9 cellular contexts compared by ENCODE assay signal in the genomic region with DNA sequence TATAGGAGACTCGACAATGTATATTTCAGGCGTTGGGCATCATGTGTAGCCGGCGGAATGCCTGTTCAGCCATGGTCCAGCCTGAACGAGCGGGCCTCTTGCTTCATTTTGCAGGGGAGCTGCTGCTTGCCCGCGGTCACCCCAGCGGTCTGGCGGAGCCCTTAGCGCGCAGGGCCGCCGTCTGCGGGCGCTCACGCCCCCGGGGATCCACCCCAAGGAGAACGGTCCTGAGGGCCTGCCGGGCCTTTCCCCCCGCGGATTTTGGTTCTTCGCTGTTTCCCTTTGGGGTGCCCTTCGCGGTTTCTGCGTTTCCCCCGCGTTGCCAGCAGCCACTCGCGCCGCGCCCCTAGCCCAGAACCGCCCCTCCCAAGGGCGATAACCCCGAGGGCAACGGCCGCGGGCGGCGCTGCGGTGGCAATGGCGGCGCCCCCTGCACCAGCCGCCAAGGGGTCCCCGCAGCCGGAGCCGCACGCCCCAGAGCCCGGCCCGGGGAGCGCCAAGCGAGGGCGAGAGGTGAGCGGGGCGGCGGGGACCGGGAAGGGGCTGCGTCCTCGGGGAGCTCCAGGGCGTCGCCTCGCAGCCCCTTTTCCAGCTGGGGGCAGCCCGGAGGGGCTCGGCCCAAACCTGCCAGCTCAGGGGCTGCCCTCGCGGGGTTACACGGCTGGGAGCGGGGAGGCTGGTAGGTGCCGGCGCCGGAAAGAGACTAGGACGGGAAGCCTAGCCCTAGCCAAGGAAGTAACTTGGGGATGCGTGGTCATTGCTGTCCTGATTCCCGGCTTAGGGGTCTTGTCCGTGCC. TPM values are rescaled to one million over a fixed set of nuclear protein-coding genes. Genes with fewer than 3 reads are reported as not detected.
DNase-seq lines count a peak whose midpoint lies in the region; ATAC-seq and TF ChIP-seq lines count a peak whose summit lies in the region.
"Had no signal": no experiment of that assay in that cellular context is flagged by ENCODE, and none has a peak within 500 bp of the region (broad histone marks: within the 10 kb centered on the region; RNA-seq: fewer than 3 reads in every experiment).

A gene with protein sequence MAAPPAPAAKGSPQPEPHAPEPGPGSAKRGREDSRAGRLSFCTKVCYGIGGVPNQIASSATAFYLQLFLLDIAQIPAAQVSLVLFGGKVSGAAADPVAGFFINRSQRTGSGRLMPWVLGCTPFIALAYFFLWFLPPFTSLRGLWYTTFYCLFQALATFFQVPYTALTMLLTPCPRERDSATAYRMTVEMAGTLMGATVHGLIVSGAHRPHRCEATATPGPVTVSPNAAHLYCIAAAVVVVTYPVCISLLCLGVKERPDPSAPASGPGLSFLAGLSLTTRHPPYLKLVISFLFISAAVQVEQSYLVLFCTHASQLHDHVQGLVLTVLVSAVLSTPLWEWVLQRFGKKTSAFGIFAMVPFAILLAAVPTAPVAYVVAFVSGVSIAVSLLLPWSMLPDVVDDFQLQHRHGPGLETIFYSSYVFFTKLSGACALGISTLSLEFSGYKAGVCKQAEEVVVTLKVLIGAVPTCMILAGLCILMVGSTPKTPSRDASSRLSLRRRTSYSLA (plus strand): TSS at position 406 of the 797 bp plus-strand sequence. CDS start 12 bp downstream, at position 418.

- no peaks in the 10 kb centered on the region for H3K9me3 ChIP-seq in duodenal mucosa (ENCODE audit: control insufficient read depth in 1 of 2, low read length in 2 of 2)
- no peaks in the 10 kb centered on the region for H3K9me3 ChIP-seq in lower lobe of right lung
- no peaks in the 10 kb centered on the region for H3K9me3 ChIP-seq in SJCRH30 (replicated peaks)

- peak within 1 kb of the TSS; percentile 54 to 55 for H3K4me3 ChIP-seq in duodenal mucosa (ENCODE audit: low read depth in 1 of 2, low read length in 2 of 2)
- H3K4me3 ChIP-seq in lower lobe of right lung, result peak within 1 kb of the TSS; percentile 44
- no peak within 1 kb of the TSS for H3K4me3 ChIP-seq in SJCRH30

- intact Hi-C loops in activated CD4-positive, alpha-beta T cell treated with anti-CD3 and anti-CD28 coated beads for 36 hours (cut with DNase I, micrococcal nuclease), result no loop called here
- intact Hi-C loops in lower lobe of right lung (cut with DNase I), result no loop called here

- ATAC-seq in activated CD4-positive, alpha-beta T cell treated with anti-CD3 and anti-CD28 coated beads for 36 hours, result peak; percentile 26
- ATAC-seq in lower lobe of right lung (peak; percentile 47 to 55), HG03095 (IDR thresholded peaks at IDR 0.05; ENCODE audit: unreplicated experiment) (no peak)

- H3K4me1 Mint-ChIP-seq in activated CD4-positive, alpha-beta T cell treated with anti-CD3 and anti-CD28 coated beads for 36 hours, result peaks cover 2% of the 10 kb centered on the region
- no peaks in the 10 kb centered on the region for H3K4me1 Mint-ChIP-seq in type B pancreatic cell (ENCODE audit: unreplicated experiment)

- no peaks in the 10 kb centered on the region for H3K36me3 Mint-ChIP-seq in activated CD4-positive, alpha-beta T cell treated with anti-CD3 and anti-CD28 coated beads for 36 hours (ENCODE audit: low read depth)
- no peaks in the 10 kb centered on the region for H3K36me3 Mint-ChIP-seq in type B pancreatic cell

- no peaks in the 10 kb centered on the region for H3K9me3 Mint-ChIP-seq in activated CD4-positive, alpha-beta T cell treated with anti-CD3 and anti-CD28 coated beads for 36 hours (ENCODE audit: low read depth)
- no peaks in the 10 kb centered on the region for H3K9me3 Mint-ChIP-seq in type B pancreatic cell

- H3K4me1 ChIP-seq in duodenal mucosa (ENCODE audit: control insufficient read depth in 1 of 2, insufficient read depth in 2 of 2, low read length in 2 of 2) (peaks cover 5 to 12% of the 10 kb centered on the region in 2 donors), lower lobe of right lung (peaks cover 14% of the 10 kb centered on the region), SJCRH30 (no peaks in the 10 kb centered on the region)

- H3K27me3 ChIP-seq in duodenal mucosa (ENCODE audit: control insufficient read depth in 1 of 2, insufficient read depth in 2 of 2, low read length in 2 of 2), result peaks cover 22 to 30% of the 10 kb centered on the region in 2 donors
- H3K27me3 ChIP-seq in lower lobe of right lung (ENCODE audit: low read depth), result peaks cover 31% of the 10 kb centered on the region
- H3K27me3 ChIP-seq in SJCRH30, result no peaks in the 10 kb centered on the region

- CTCF ChIA-PET in activated CD4-positive, alpha-beta T cell treated with anti-CD3 and anti-CD28 coated beads for 36 hours (lab: Charles Lee), result no interaction called here

- no peak within 1 kb of the TSS for H3K4me3 Mint-ChIP-seq in activated CD4-positive, alpha-beta T cell treated with anti-CD3 and anti-CD28 coated beads for 36 hours
- peak within 1 kb of the TSS; percentile 65 for H3K4me3 Mint-ChIP-seq in type B pancreatic cell

- POLR2A ChIA-PET in activated CD4-positive, alpha-beta T cell treated with anti-CD3 and anti-CD28 coated beads for 36 hours (lab: Charles Lee), result no interaction called here

- H3K27ac Mint-ChIP-seq in activated CD4-positive, alpha-beta T cell treated with anti-CD3 and anti-CD28 coated beads for 36 hours, result no peak within 1 kb of the TSS
- H3K27ac Mint-ChIP-seq in type B pancreatic cell, result no peak within 1 kb of the TSS

- H3K9ac ChIP-seq in duodenal mucosa (ENCODE audit: low read depth in 1 of 2, low read length in 2 of 2), result no peak within 1 kb of the TSS

- H3K36me3 ChIP-seq in duodenal mucosa (ENCODE audit: control insufficient read depth in 1 of 2, insufficient read depth in 2 of 2, low read length in 2 of 2) (no peaks in the 10 kb centered on the region), lower lobe of right lung (no peaks in the 10 kb centered on the region), SJCRH30 (no peaks in the 10 kb centered on the region)

- no peak for DNase-seq in activated CD4-positive, alpha-beta T cell treated with anti-CD3 and anti-CD28 coated beads for 36 hours
- no peak for DNase-seq in activated CD4-positive, alpha-beta T cell treated with anti-CD3 and anti-CD28 coated beads, Interleukin-2, amount 50 U/mL, for 1 hour
- no peak for DNase-seq in lower lobe of right lung
- no peak for DNase-seq in type B pancreatic cell (ENCODE audit: extremely low spot score, unreplicated experiment)
- DNase-seq in NCI-H2227 treated with DMSO at 0.1 percent for 48 hours (lab: John Stamatoyannopoulos, UW), result no peak
- DNase-seq in SJCRH30, result no peak

- peaks cover 29% of the 10 kb centered on the region for H3K27me3 Mint-ChIP-seq in activated CD4-positive, alpha-beta T cell treated with anti-CD3 and anti-CD28 coated beads for 36 hours
- peaks cover 40% of the 10 kb centered on the region for H3K27me3 Mint-ChIP-seq in type B pancreatic cell

- H3K27ac ChIP-seq in duodenal mucosa (ENCODE audit: low read depth, low read length), result no peak within 1 kb of the TSS
- no peak within 1 kb of the TSS for H3K27ac ChIP-seq in lower lobe of right lung
- H3K27ac ChIP-seq in SJCRH30, result no peak within 1 kb of the TSS
- H3K27ac ChIP-seq: VCaP had no signal

- TF ChIP-seq CTCF in lower lobe of right lung (IDR thresholded peaks at IDR 0.05) (no peak), type B pancreatic cell (conservative IDR thresholded peaks at IDR 0.05) (no peak)

RNA-seq across cellular contexts. Expression of the gene that starts here (rescaled TPM):
- not detected for total RNA-seq in activated CD4-positive, alpha-beta T cell treated with anti-CD3 and anti-CD28 coated beads for 36 hours
- 0.38 TPM for total RNA-seq in lower lobe of right lung
- 0.24 TPM in 1 of 2 replicates, not detected in the other for total RNA-seq in type B pancreatic cell (ENCODE audit: low replicate concordance)
- total RNA-seq in SJCRH30 (2014; rRNA removed; shearing (Covaris generic)), result 0.05 TPM in 1 of 2 replicates, not detected in the other

Comparison
In these comparisons a context has a peak if more than half of its experiments do, and no peak if none do; other contexts are left out.
1. Peak in ATAC-seq in activated CD4-positive, alpha-beta T cell treated with anti-CD3 and anti-CD28 coated beads for 36 hours; RNA of the gene not detected or under 1 TPM.
2. Peak in ATAC-seq and H3K4me3 ChIP-seq in lower lobe of right lung; RNA of the gene not detected or under 1 TPM.